8 cellular contexts compared by ENCODE assay signal in the genomic region with DNA sequence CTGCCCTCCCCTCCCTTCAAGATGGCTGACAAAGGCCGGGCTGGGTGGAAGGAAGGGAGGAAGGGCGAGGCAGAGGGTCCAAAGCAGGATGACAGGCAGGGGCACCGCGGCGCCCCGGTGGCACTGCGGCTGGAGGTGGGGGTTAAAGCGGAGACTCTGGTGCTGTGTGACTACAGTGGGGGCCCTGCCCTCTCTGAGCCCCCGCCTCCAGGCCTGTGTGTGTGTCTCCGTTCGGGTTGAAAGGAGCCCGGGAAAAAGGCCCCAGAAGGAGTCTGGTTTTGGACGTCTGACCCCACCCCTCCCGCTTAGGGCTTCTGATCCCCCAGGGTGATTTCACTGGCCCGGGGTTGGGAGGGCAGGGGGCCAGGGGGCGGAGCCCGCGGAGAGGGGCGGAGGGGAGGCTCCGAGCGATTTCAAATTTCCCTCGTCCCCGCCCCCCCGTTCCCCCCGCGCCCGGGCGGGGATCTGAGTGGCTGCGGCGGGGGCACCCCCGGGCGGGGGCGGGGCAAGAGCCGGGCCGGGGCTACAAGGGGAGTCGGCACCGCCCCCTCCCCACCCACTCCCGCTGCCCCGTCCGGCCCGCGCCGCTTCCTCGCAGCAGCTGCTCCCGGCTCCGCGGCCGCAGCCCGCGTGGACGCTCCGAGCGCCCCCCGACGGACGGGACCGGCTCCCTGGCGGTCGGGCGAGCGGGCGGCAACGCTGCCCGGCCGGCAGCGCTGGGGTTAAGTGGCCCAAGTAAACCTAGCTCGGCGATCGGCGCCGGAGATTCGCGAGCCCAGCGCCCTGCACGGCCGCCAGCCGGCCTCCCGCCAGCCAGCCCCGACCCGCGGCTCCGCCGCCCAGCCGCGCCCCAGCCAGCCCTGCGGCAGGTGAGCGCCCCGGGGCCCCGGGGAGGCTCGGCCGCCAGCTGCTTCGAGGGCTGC. TPM values are rescaled to one million over a fixed set of nuclear protein-coding genes. Genes with fewer than 3 reads are reported as not detected.
DNase-seq lines count a peak whose midpoint lies in the region; ATAC-seq and TF ChIP-seq lines count a peak whose summit lies in the region.

A gene (plus strand): TSS at position 555 of the 923 bp plus-strand sequence. CDS start 17,939 bp downstream, outside the sequence.

- H2AFZ ChIP-seq in OCI-LY1 (ENCODE audit: low read length): no peak within 1 kb of the TSS

- H3K27me3 ChIP-seq in OCI-LY1 (ENCODE audit: insufficient read depth, low read length) (no peaks in the 10 kb centered on the region), muscle layer of duodenum (ENCODE audit: low read depth, low read length) (no peaks in the 10 kb centered on the region)

- no peaks in the 10 kb centered on the region for H3K79me2 ChIP-seq in OCI-LY1 (ENCODE audit: insufficient read depth, low read length)

- H3K9ac ChIP-seq in OCI-LY1 (ENCODE audit: low read length): peak within 1 kb of the TSS; percentile 84

- ATAC-seq in GM18909 (IDR thresholded peaks at IDR 0.05; ENCODE audit: poor library complexity, unreplicated experiment) (peak; percentile 66), HG03520 (IDR thresholded peaks at IDR 0.05; ENCODE audit: unreplicated experiment) (peak; percentile 64), esophagus mucosa (peak; percentile 64)

- H3K27ac ChIP-seq in OCI-LY1 (ENCODE audit: low read depth, low read length, poor library complexity, severe bottlenecking) (peak within 1 kb of the TSS; percentile 52), muscle layer of duodenum (ENCODE audit: low read length) (no peak within 1 kb of the TSS)

- H3K36me3 ChIP-seq in OCI-LY1 (ENCODE audit: insufficient read depth, low read length) (no peaks in the 10 kb centered on the region), muscle layer of duodenum (ENCODE audit: control insufficient read depth in 1 of 2, insufficient read depth in 2 of 2, low read length in 2 of 2) (no peaks in the 10 kb centered on the region)

- H3F3A ChIP-seq in OCI-LY1 (ENCODE audit: insufficient read depth, low read length): 0 out of 2 replicates have a peak, but pooled peaks cover 5% of the 10 kb centered on the region

- H3K9me3 ChIP-seq in OCI-LY1 (ENCODE audit: low read length): no peaks in the 10 kb centered on the region
- H3K9me3 ChIP-seq in muscle layer of duodenum (ENCODE audit: control insufficient read depth in 1 of 2, low read length in 2 of 2): no peaks in the 10 kb centered on the region

- peak within 1 kb of the TSS; percentile 97 for H3K4me2 ChIP-seq in OCI-LY1 (ENCODE audit: low read length)

- H3K4me1 ChIP-seq in OCI-LY1 (ENCODE audit: insufficient read depth, low read length, severe bottlenecking): peaks cover 35% of the 10 kb centered on the region
- peaks cover 0 to 16% of the 10 kb centered on the region in 2 donors for H3K4me1 ChIP-seq in muscle layer of duodenum (ENCODE audit: control insufficient read depth in 1 of 2, insufficient read depth in 2 of 2, low read length in 2 of 2)

- peak within 1 kb of the TSS; percentile 78 for H3K4me3 ChIP-seq in AG10803 (ENCODE audit: low read length)
- H3K4me3 ChIP-seq in OCI-LY1 (ENCODE audit: low read depth, low read length, poor library complexity, severe bottlenecking): peak within 1 kb of the TSS; percentile 93
- peak within 1 kb of the TSS; percentile 70 to 90 for H3K4me3 ChIP-seq in muscle layer of duodenum (ENCODE audit: low read depth in 1 of 2, low read length in 2 of 2)

- H4K20me1 ChIP-seq in OCI-LY1 (ENCODE audit: insufficient read depth, low read length): no peaks in the 10 kb centered on the region

- TF ChIP-seq CTCF in AG10803 (conservative IDR thresholded peaks at IDR 0.05; ENCODE audit: low read length): no peak
- TF ChIP-seq CTCF in OCI-LY1 (IDR thresholded peaks at IDR 0.05; ENCODE audit: low read length): no peak

- H3K9me2 ChIP-seq in OCI-LY1 (ENCODE audit: low read depth, low read length): no peaks in the 10 kb centered on the region

- DNase-seq in AG10803 (ENCODE audit: low read depth) (peak; percentile 66), activated T-cell treated with anti-CD3 and anti-CD28 coated beads for 4 hours (peak; percentile 70)
- DNase-seq in stimulated activated CD8-positive, alpha-beta memory T cell treated with anti-CD3 and anti-CD28 coated beads, Interleukin-7, amount 100 ng/mL, for 24 hours (ENCODE audit: low read depth): peak; percentile 46

RNA-seq across cellular contexts. Expression of the gene that starts here (rescaled TPM):
- 0.84 TPM for total RNA-seq in esophagus mucosa

Comparison
In these comparisons a context has a peak if more than half of its experiments do, and no peak if none do; other contexts are left out.
1. Peak in ATAC-seq in esophagus mucosa; RNA of the gene not detected or under 1 TPM.